ENCODE assay signal across 7 cellular contexts in the genomic region with DNA sequence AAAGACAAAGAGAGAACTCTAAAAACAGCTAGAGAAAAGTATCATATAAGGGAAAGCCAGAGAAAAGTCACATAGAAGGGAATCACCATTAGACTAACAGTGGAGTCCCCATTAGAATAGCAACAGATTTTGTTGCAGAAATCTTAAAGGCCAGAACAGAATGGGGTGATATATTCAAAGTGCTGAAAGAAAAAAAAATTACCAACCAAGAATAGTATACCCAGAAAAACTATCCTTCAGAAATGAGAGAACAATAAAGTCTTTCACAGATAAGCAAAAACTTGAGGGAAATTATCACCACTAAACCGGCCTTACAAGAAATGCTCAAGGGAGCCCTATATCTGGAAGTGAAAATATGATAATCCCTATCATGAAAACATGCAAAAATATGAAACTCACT.
"Had no signal": no experiment of that assay in that cellular context is flagged by ENCODE, and none has a peak within 500 bp of the region (broad histone marks: within the 10 kb centered on the region; RNA-seq: fewer than 3 reads in every experiment).

No MANE protein-coding gene starts in this region.

- H3K4me3 ChIP-seq: GM12878 had no signal

- FAIRE-seq: GM12878, GM12891, GM12892, GM18507, GM19239 had no signal

- DNase-seq: GDM1, GF-D8 had no signal

- ATAC-seq: GM12878 had no signal
